In the genomic region with DNA sequence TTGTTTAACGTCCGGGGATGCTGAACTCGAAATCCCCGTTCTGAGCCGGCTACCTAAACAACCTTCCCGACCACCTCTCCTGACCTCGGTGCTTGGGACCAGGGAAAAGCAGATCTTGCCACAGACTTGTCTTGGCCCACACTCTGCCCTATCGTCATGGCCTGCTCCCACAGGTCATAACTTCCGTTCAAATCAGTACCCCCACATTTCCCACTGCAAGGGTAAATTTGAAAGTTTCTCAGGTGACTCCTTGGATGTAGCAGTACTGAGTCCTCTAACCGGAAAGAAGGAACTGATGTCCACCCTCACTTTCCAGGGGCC, we compare ENCODE assay signal across 8 cellular contexts. TPM values are rescaled to one million over a fixed set of nuclear protein-coding genes. Genes with fewer than 3 reads are reported as not detected.
DNase-seq lines count a peak whose midpoint lies in the region; ATAC-seq and TF ChIP-seq lines count a peak whose summit lies in the region.

No MANE protein-coding gene starts in this region.

- H3K4me3 Mint-ChIP-seq in T-helper 1 cell treated with Interleukin-12 subunit alpha and Interleukin-12 subunit beta and Interleukin-4 antibody, amounts not matched to agents 30 μg/mL and 1 μg/mL, for 36 hours: peak overlapping the region; percentile 96

- peak overlapping the region; percentile 86 to 98 (median 89) for H3K27ac ChIP-seq in Peyer's patch
- peak overlapping the region; percentile 83 to 99 (median 98) for H3K27ac ChIP-seq in gastrocnemius medialis

- H3K4me1 ChIP-seq in Peyer's patch: peaks cover 0 to 34% (median 4%) of the 10 kb centered on the region in 4 donors
- peaks cover 6 to 26% of the 10 kb centered on the region in 2 donors for H3K4me1 ChIP-seq in gastrocnemius medialis

- no peak for DNase-seq in T-helper 1 cell
- no peak for DNase-seq in Peyer's patch
- DNase-seq in fibroblast of pulmonary artery (ENCODE audit: low read depth): no peak
- DNase-seq in gastrocnemius medialis: no peak
- DNase-seq in RKO (ENCODE audit: low spot score): no peak
- DNase-seq in GM13977 (ENCODE audit: low spot score): no peak
- no peak for DNase-seq in epidermal melanocyte (ENCODE audit: insufficient read length, low spot score)

- H3K27ac Mint-ChIP-seq in T-helper 1 cell treated with Interleukin-12 subunit alpha and Interleukin-12 subunit beta and Interleukin-4 antibody, amounts not matched to agents 30 μg/mL and 1 μg/mL, for 36 hours: peak overlapping the region; percentile 100

- H3K4me3 ChIP-seq in Peyer's patch: peak overlapping the region; percentile 27 to 77 (median 56)
- H3K4me3 ChIP-seq in fibroblast of pulmonary artery (replicated peaks; ENCODE audit: low read depth, low read length): peak overlapping the region; percentile 40
- peak overlapping the region; percentile 36 to 99 (median 72) for H3K4me3 ChIP-seq in gastrocnemius medialis

- peak; percentile 14 to 16 for TF ChIP-seq POLR2A in Peyer's patch (IDR thresholded peaks at IDR 0.05)
- no peak for TF ChIP-seq POLR2A in gastrocnemius medialis (IDR thresholded peaks at IDR 0.05)

- intact Hi-C loops in gastrocnemius medialis (cut with DNase I; ENCODE audit: low total_unique reads): loop anchor here (1.0 to 5.0 kb wide), 4 partner anchors 10 to 322 kb away; a partner anchor contains a TSS

- no peak for ATAC-seq in gastrocnemius medialis

- peaks cover 44% of the 10 kb centered on the region for H3K36me3 Mint-ChIP-seq in T-helper 1 cell treated with Interleukin-12 subunit alpha and Interleukin-12 subunit beta and Interleukin-4 antibody, amounts not matched to agents 30 μg/mL and 1 μg/mL, for 36 hours (ENCODE audit: low read depth)

- TF ChIP-seq CTCF in Peyer's patch (IDR thresholded peaks at IDR 0.05) (no peak), fibroblast of pulmonary artery (IDR thresholded peaks at IDR 0.05; ENCODE audit: low read length, missing control alignments) (no peak), gastrocnemius medialis (IDR thresholded peaks at IDR 0.05 in 4 of 5, conservative IDR thresholded peaks at IDR 0.05 in 1 of 5) (no peak), GM13977 (IDR thresholded peaks at IDR 0.05; ENCODE audit: extremely low read depth, insufficient read depth, missing control alignments) (no peak)

- H3K27me3 ChIP-seq in Peyer's patch: no peaks in the 10 kb centered on the region
- no peaks in the 10 kb centered on the region for H3K27me3 ChIP-seq in gastrocnemius medialis

- no peaks in the 10 kb centered on the region for H3K9me3 Mint-ChIP-seq in T-helper 1 cell treated with Interleukin-12 subunit alpha and Interleukin-12 subunit beta and Interleukin-4 antibody, amounts not matched to agents 30 μg/mL and 1 μg/mL, for 36 hours

- peaks cover 42% of the 10 kb centered on the region for H3K4me1 Mint-ChIP-seq in T-helper 1 cell treated with Interleukin-12 subunit alpha and Interleukin-12 subunit beta and Interleukin-4 antibody, amounts not matched to agents 30 μg/mL and 1 μg/mL, for 36 hours (ENCODE audit: low read depth)

- in situ Hi-C loops in gastrocnemius medialis (cut with MboI; ENCODE audit: low sequenced_read_pairs in 4 of 4) (no loop called here), GM13977 (cut with MboI; ENCODE audit: low pct_unique_long_range_greater_than_20kb, low sequenced_read_pairs, unreplicated experiment) (no loop called here)

- H3K27me3 Mint-ChIP-seq in T-helper 1 cell treated with Interleukin-12 subunit alpha and Interleukin-12 subunit beta and Interleukin-4 antibody, amounts not matched to agents 30 μg/mL and 1 μg/mL, for 36 hours (ENCODE audit: low read depth): peaks cover 4% of the 10 kb centered on the region

- H3K36me3 ChIP-seq in Peyer's patch (peaks cover 0 to 32% (median 0%) of the 10 kb centered on the region in 3 donors), gastrocnemius medialis (peaks cover under 1 to 45% of the 10 kb centered on the region in 2 donors)

- H3K9me3 ChIP-seq in Peyer's patch (no peaks in the 10 kb centered on the region), gastrocnemius medialis (no peaks in the 10 kb centered on the region)

RNA-seq across cellular contexts. Expression of a gene that starts 0.6 kb away (rescaled TPM):
- total RNA-seq in Peyer's patch (100 to 1,000 TPM in 2 of 4 donors, 10 to 100 TPM in 2; 84.4 to 155 (median 116) TPM), gastrocnemius medialis (10 to 100 TPM; 37.7 to 83.3 (median 62.1) TPM)

RNA-seq across cellular contexts. Expression of a gene that starts 9.6 kb away (rescaled TPM):
- total RNA-seq in Peyer's patch (10 to 100 TPM; 20.5 to 41.3 (median 26.6) TPM), gastrocnemius medialis (10 to 100 TPM; 67.2 to 83.2 (median 78.6) TPM)

RNA-seq across cellular contexts. Expression of a gene that starts 36.5 kb away (rescaled TPM):
- total RNA-seq in Peyer's patch (1 to 10 TPM in 3 of 4 donors, under 1 TPM in 1; 0.57 to 2.1 (median 1.4) TPM), gastrocnemius medialis (1 to 10 TPM in 1 of 4 donors, not detected in 3; 1.1 TPM)

RNA-seq across cellular contexts. Expression of a gene that starts 37.3 kb away (rescaled TPM):
- total RNA-seq in Peyer's patch (100 to 1,000 TPM in 1 of 4 donors, 10 to 100 TPM in 3; 73.4 to 105 (median 83.5) TPM), gastrocnemius medialis (10 to 100 TPM; 12.9 to 34.6 (median 17.1) TPM)

RNA-seq across cellular contexts. Expression of a gene that starts 48.0 kb away (rescaled TPM):
- total RNA-seq in Peyer's patch (100 to 1,000 TPM in 3 of 4 donors, 10 to 100 TPM in 1; 69.3 to 250 (median 221) TPM), gastrocnemius medialis (100 to 1,000 TPM in 1 of 4 donors, 10 to 100 TPM in 3; 31.1 to 109 (median 60.1) TPM)

Comparison
In these comparisons a context has a peak if more than half of its experiments do, and no peak if none do; other contexts are left out.
1. POLR2A ChIP-seq: peak in Peyer's patch (2 of 2); none in gastrocnemius medialis (0 of 2).
2. Peak in every context shown above with its lines, with median percentiles within 50 percentile points of each other: H3K4me3 ChIP-seq.